Comparison of ENCODE assay signal across 19 cellular contexts in genomic region chr20:51016521-51016920, GRCh38. TPM values are rescaled to one million over a fixed set of nuclear protein-coding genes. Genes with fewer than 3 reads are reported as not detected.
"Had no signal": no experiment of that assay in that cellular context is flagged by ENCODE, and none has a peak within 500 bp of the region (broad histone marks: within the 10 kb centered on the region; RNA-seq: fewer than 3 reads in every experiment).

No MANE protein-coding gene starts in this region.

- H3K9me3 Mint-ChIP-seq: mesothelial cell of epicardium; naive B cell; natural killer cell; stimulated activated naive CD8-positive, alpha-beta T cell treated with anti-CD3 and anti-CD28 coated beads, Interleukin-15, Interleukin-2, amounts not matched to agents 100 ng/mL and 50 ng/mL, for 24 hours; type B pancreatic cell had no signal

- H3K27ac Mint-ChIP-seq: mesothelial cell of epicardium; natural killer cell; progenitor cell of endocrine pancreas; stimulated activated naive CD8-positive, alpha-beta T cell treated with anti-CD3 and anti-CD28 coated beads, Interleukin-15, Interleukin-2, amounts not matched to agents 100 ng/mL and 50 ng/mL, for 24 hours had no signal

- H3K4me1 Mint-ChIP-seq: natural killer cell had no signal

- H3K4me3 Mint-ChIP-seq: mesothelial cell of epicardium; natural killer cell; stimulated activated naive CD8-positive, alpha-beta T cell treated with anti-CD3 and anti-CD28 coated beads, Interleukin-15, Interleukin-2, amounts not matched to agents 100 ng/mL and 50 ng/mL, for 24 hours had no signal

- H3K36me3 Mint-ChIP-seq: natural killer cell had no signal

- ATAC-seq: right cardiac atrium, sciatic nerve had no signal

- DNase-seq: islet precursor cell; left ventricle myocardium inferior; mesendoderm; naive B cell; natural killer cell; ovary; retina; right cardiac atrium; stimulated activated CD4-positive, alpha-beta T cell treated with anti-CD3 and anti-CD28 coated beads, Interleukin-12 subunit alpha, Interleukin-12 subunit beta, amount 100 ng/mL, for 4 hours; stimulated activated CD4-positive, alpha-beta T cell treated with anti-CD3 and anti-CD28 coated beads, Interleukin-15, amount 100 ng/mL, for 24 hours; stimulated activated CD4-positive, alpha-beta T cell treated with anti-CD3 and anti-CD28 coated beads, Interleukin-2, amount 100 ng/mL, for 24 hours; stimulated activated CD4-positive, alpha-beta T cell treated with anti-CD3 and anti-CD28 coated beads, Interleukin-4, amount 100 ng/mL, for 1 hour; stimulated activated naive CD4-positive, alpha-beta T cell; uterus had no signal

RNA-seq across cellular contexts. Expression of gene KCNG1, which starts 6.4 kb away (rescaled TPM):
- total RNA-seq: natural killer cell had no signal
